Comparison of ENCODE assay signal across 8 cellular contexts in genomic region chr15:74322558-74323180, GRCh38. TPM values are rescaled to one million over a fixed set of nuclear protein-coding genes. Genes with fewer than 3 reads are reported as not detected.
DNase-seq lines count a peak whose midpoint lies in the region; ATAC-seq, FAIRE-seq and TF ChIP-seq lines count a peak whose summit lies in the region.

No MANE protein-coding gene starts in this region.

- peak; percentile 91 for TF ChIP-seq RAD21 in GM12878 (IDR thresholded peaks at IDR 0.05; ENCODE audit: insufficient read depth, low read depth, low read length)

- CTCF ChIA-PET in GM12878 (lab: Yijun Ruan, JAX) = interaction anchor here (0.7 to 5.2 kb wide), 20 partner anchors 8 to 349 kb away, joined by 3 to 147 read pairs (median 4); partner anchors contain the start of gene ISLR2

- no TSS peak for BruUV-seq in GM12878 (replicated peaks; lab: Mats Ljungman, UMichigan)

- no peaks in the 10 kb centered on the region for H3K79me2 ChIP-seq in GM12878 (ENCODE audit: control insufficient read depth, insufficient read depth, low read length)

- H3K27me3 ChIP-seq in GM12878 (replicated peaks in 1 of 2; ENCODE audit: control insufficient read depth in 2 of 2, insufficient read depth in 2 of 2, low read length in 1 of 2) = no peaks in the 10 kb centered on the region

- POLR2A ChIA-PET in GM12878 (lab: Charles Lee) = no interaction called here

- WGBS in GM12878 (ENCODE audit: insufficient coverage, insufficient replicate concordance, low lambda C conversion rate, missing lambda C conversion rate) = 28% methylated on average over 6 of the region's 6 CpGs

- H3K4me3 ChIP-seq in GM12878 = no peak overlapping the region

- no peaks in the 10 kb centered on the region for H3K36me3 ChIP-seq in GM12878 (ENCODE audit: control insufficient read depth in 2 of 2, insufficient read depth in 2 of 2, low read length in 1 of 2)

- RAD21 ChIA-PET in GM12878 (lab: Charles Lee; ENCODE audit: unreplicated experiment) = interaction anchor here (0.5 to 2.1 kb wide), 9 partner anchors 10 to 373 kb away, joined by 3 to 12 read pairs (median 4); no protein-coding TSS in a partner anchor

- TF ChIP-seq EP300 in GM12878 (IDR thresholded peaks at IDR 0.05; ENCODE audit: borderline replicate concordance in 1 of 2, control insufficient read depth in 1 of 2, low read depth in 2 of 2, low read length in 2 of 2) = no peak

- H3K4me2 ChIP-seq in GM12878 (ENCODE audit: control insufficient read depth, insufficient read depth) = no peak overlapping the region

- no peaks in the 10 kb centered on the region for H3K9me3 ChIP-seq in GM12878 (replicated peaks; ENCODE audit: control insufficient read depth, insufficient read depth, low read length)

- ATAC-seq in GM12878 (peak; percentile 95), GM18873 (IDR thresholded peaks at IDR 0.05; ENCODE audit: low FRiP score, unreplicated experiment) (no peak)

- TF ChIP-seq CTCF in GM12878 (IDR thresholded peaks at IDR 0.05 in 2 of 3, conservative IDR thresholded peaks at IDR 0.05 in 1 of 3; ENCODE audit: control insufficient read depth in 2 of 3, extremely low read depth in 1 of 3, insufficient read depth in 1 of 3, low read depth in 3 of 3, low read length in 3 of 3) = peak; percentile 94 to 96 (median 94)

- H3K27ac ChIP-seq in GM12878 (ENCODE audit: control insufficient read depth, insufficient read depth) = no peak overlapping the region

- intact Hi-C loops in GM12878 (cut with micrococcal nuclease; ENCODE audit: unreplicated experiment) = loop anchor here (1.0 kb wide), 2 partner anchors 195 to 268 kb away; no protein-coding TSS in a partner anchor

- in situ Hi-C loops in GM12878 (cut with MboI) = no loop called here

- H2AFZ ChIP-seq in GM12878 (ENCODE audit: control insufficient read depth, low read depth, low read length) = no peak overlapping the region

- SMC1A ChIA-PET in GM12878 (lab: Charles Lee; ENCODE audit: uncharacterized antibody, unreplicated experiment) = interaction anchor here (0.7 to 3.6 kb wide), 7 partner anchors 11 to 350 kb away, joined by 3 to 23 read pairs (median 4); no protein-coding TSS in a partner anchor

- no peak for TF ChIP-seq POLR2A in GM12878 (IDR thresholded peaks at IDR 0.05; ENCODE audit: low read depth, low read length)

- peak; percentile 21 for DNase-seq in DMS153 (lab: John Stamatoyannopoulos, UW)
- no peak for DNase-seq in DMS153 treated with DMSO at 0.1 percent for 48 hours (lab: John Stamatoyannopoulos, UW; ENCODE audit: unreplicated experiment)
- peak; percentile 71 for DNase-seq in NCI-H1436 (lab: John Stamatoyannopoulos, UW)
- peak; percentile 67 for DNase-seq in UCSD-AML1 (lab: John Stamatoyannopoulos, UW; ENCODE audit: unreplicated experiment)
- DNase-seq in GM12878 (ENCODE audit: low read depth, low spot score) = no peak
- DNase-seq in iPS-NIHi11 (ENCODE audit: low spot score) = peak; percentile 85
- DNase-seq in stimulated activated CD4-positive, alpha-beta T cell treated with anti-CD3 and anti-CD28 coated beads, Interleukin-15, amount 100 ng/mL, for 1 hour (ENCODE audit: low read depth in 1 of 2, low spot score in 1 of 2) = peak; percentile 10 to 36

- no peak overlapping the region for H3K9ac ChIP-seq in GM12878 (ENCODE audit: control insufficient read depth, insufficient read depth, low read length)

- H4K20me1 ChIP-seq in GM12878 (ENCODE audit: control insufficient read depth, insufficient read depth) = no peaks in the 10 kb centered on the region

- peaks cover 27% of the 10 kb centered on the region for H3K4me1 ChIP-seq in GM12878 (ENCODE audit: control insufficient read depth, insufficient read depth, low read length)

- FAIRE-seq in GM12878 (lab: Jason Lieb, UNC) = peak; percentile 72

TF ChIP-seq in GM12878, 131 proteins besides CTCF, POLR2A, EP300 and RAD21 (continues in another document):
- TF ChIP-seq EZH2 (IDR thresholded peaks at IDR 0.05; ENCODE audit: borderline replicate concordance, control insufficient read depth, low read depth, low read length) (no peak), NR2C1 (IDR thresholded peaks at IDR 0.05) (no peak), ZSCAN29 (IDR thresholded peaks at IDR 0.05) (no peak), GATAD2B (conservative IDR thresholded peaks at IDR 0.05; ENCODE audit: low read depth) (no peak), YY1 (IDR thresholded peaks at IDR 0.05; ENCODE audit: low read depth, low read length) (peak; percentile 61; the same call in 1 of the 2 replicates), RUNX3 (IDR thresholded peaks at IDR 0.05; ENCODE audit: low read length) (peak; percentile 87), CHD4 (IDR thresholded peaks at IDR 0.05) (no peak), MAX (IDR thresholded peaks at IDR 0.05; ENCODE audit: low read depth, low read length) (no peak), TCF3 (IDR thresholded peaks at IDR 0.05; ENCODE audit: borderline replicate concordance, insufficient read depth, low read depth, low read length) (no peak), HDAC6 (IDR thresholded peaks at IDR 0.05; ENCODE audit: unreplicated experiment) (no peak), IRF4 (IDR thresholded peaks at IDR 0.05; ENCODE audit: low read depth, low read length) (0 out of 2 replicates have a peak, but pooled peaks have one; percentile 13), TCF12 (IDR thresholded peaks at IDR 0.05; ENCODE audit: low read depth, low read length) (no peak), ZBTB11 (CRISPR knock-in tag; IDR thresholded peaks at IDR 0.05) (no peak), POU2F2 (IDR thresholded peaks at IDR 0.05; ENCODE audit: borderline replicate concordance, low read depth, low read length) (peak; percentile 85; the same call in 1 of the 3 replicates), RBBP5 (conservative IDR thresholded peaks at IDR 0.05) (no peak), SIN3A (IDR thresholded peaks at IDR 0.05; ENCODE audit: low read depth, low read length) (no peak), SRF (IDR thresholded peaks at IDR 0.05; ENCODE audit: low read depth in 2 of 2, low read length in 2 of 2) (no peak), CHD2 (IDR thresholded peaks at IDR 0.05; ENCODE audit: borderline replicate concordance, low read depth, low read length) (no peak), SIX5 (IDR thresholded peaks at IDR 0.05; ENCODE audit: low read depth, low read length, severe bottlenecking) (no peak), SREBF1 (IDR thresholded peaks at IDR 0.05; ENCODE audit: low read length) (no peak), LARP7 (IDR thresholded peaks at IDR 0.05) (0 out of 2 replicates have a peak, but pooled peaks have one; percentile 35)

RNA-seq across cellular contexts. Expression of gene CYP11A1, which starts 44.8 kb away (rescaled TPM):
- 8.3 and 9.5 TPM in 2 replicates for total RNA-seq in GM12878 (2013; cell fraction: nucleolus; rRNA removed)
- total RNA-seq in GM12878 (2014; rRNA removed) (not detected in 2 replicates), GM12878 (2014; rRNA removed; fragmentation: Illumina TruSeq; extraction: Trizol) (not detected in 2 replicates), GM12878 (2021) (0.29 and 0.69 TPM in 2 replicates)
- 0.34 TPM for polyA plus RNA-seq in GM12878 (2011; ENCODE audit: low read depth)
- polyA plus RNA-seq in GM12878 (2011; rRNA removed) (1.1 and 1.2 TPM in 2 replicates), GM12878 (2014; fragmentation: Illumina TruSeq; extraction: Trizol) (0.19 TPM in 1 of 2 replicates, not detected in the other), GM12878 (2014; fragmentation: Nextera tagmentation; extraction: Ambion mirVana) (under 1 TPM; 0.11 to 0.23 TPM), GM12878 (2014; rRNA removed) (0.52 TPM in 1 of 2 replicates, not detected in the other), GM12878 (2016; fragmentation: Nextera tagmentation; extraction: Ambion mirVana) (not detected)
- polyA plus RNA-seq in GM12878 (2011; cell fraction: cytosol; rRNA removed) = 0.90 and 1.7 TPM in 2 replicates
- polyA plus RNA-seq in GM12878 (2011; cell fraction: nucleus; rRNA removed) = 1.4 and 3.2 TPM in 2 replicates
- 0.50 and 1.1 TPM in 2 replicates for polyA plus RNA-seq in GM12878 (2012)
- polyA minus RNA-seq in GM12878 (2011; rRNA and poly(A)+ RNA removed) = 0.80 and 2.3 TPM in 2 replicates
- not detected in 2 replicates for polyA minus RNA-seq in GM12878 (2011; cell fraction: cytosol; rRNA and poly(A)+ RNA removed)
- 1.4 and 1.5 TPM in 2 replicates for polyA minus RNA-seq in GM12878 (2011; cell fraction: nucleus; rRNA and poly(A)+ RNA removed)

Comparison
In these comparisons a context has a peak if more than half of its experiments do, and no peak if none do; other contexts are left out.
1. DNase-seq: peak in DMS153 (single experiment), NCI-H1436 (single experiment), UCSD-AML1 (single experiment), iPS-NIHi11 (single experiment) and stimulated activated CD4-positive, alpha-beta T cell treated with anti-CD3 and anti-CD28 coated beads, Interleukin-15, amount 100 ng/mL, for 1 hour (2 of 2); none in DMS153 treated with DMSO at 0.1 percent for 48 hours (single experiment) and GM12878 (single experiment).